Comparison of ENCODE assay signal across 18 cellular contexts in the genomic region with DNA sequence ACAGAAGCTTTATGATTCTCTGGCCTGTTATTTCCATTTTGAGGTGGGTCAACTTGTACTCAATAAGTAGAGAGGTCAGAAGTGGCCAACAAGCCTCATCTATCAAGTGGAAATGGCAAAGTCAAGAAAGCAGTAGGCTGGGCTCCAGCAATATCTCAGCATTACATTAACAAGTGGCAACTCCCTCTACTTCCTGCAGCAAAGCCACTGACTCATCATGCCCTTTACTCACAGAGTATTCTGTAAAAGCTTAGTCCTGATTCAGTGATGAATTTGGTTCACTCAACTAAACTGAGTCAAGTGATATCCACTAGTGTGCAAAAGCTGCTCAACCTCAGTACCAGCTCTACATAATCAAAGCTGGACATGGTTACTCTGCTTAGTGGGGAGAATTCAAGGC.
DNase-seq lines count a peak whose midpoint lies in the region; ATAC-seq and TF ChIP-seq lines count a peak whose summit lies in the region.
"Had no signal": no experiment of that assay in that cellular context is flagged by ENCODE, and none has a peak within 500 bp of the region (broad histone marks: within the 10 kb centered on the region; RNA-seq: fewer than 3 reads in every experiment).

No MANE protein-coding gene starts in this region.

- peaks cover 40% of the 10 kb centered on the region for H3K4me1 ChIP-seq in adipocyte (ENCODE audit: control insufficient read depth, insufficient read depth, low read length)
- H3K4me1 ChIP-seq: BLaER1 had no signal

- H3K36me3 Mint-ChIP-seq in osteocyte (ENCODE audit: unreplicated experiment): no peaks in the 10 kb centered on the region
- no peaks in the 10 kb centered on the region for H3K36me3 Mint-ChIP-seq in activated naive CD8-positive, alpha-beta T cell treated with anti-CD3 and anti-CD28 coated beads, Interleukin-2, amount 50 U/mL, for 24 hours (ENCODE audit: low read depth)

- H3K4me3 Mint-ChIP-seq in osteocyte (ENCODE audit: unreplicated experiment): no peak overlapping the region
- H3K4me3 Mint-ChIP-seq in activated naive CD8-positive, alpha-beta T cell treated with anti-CD3 and anti-CD28 coated beads, Interleukin-2, amount 50 U/mL, for 24 hours: no peak overlapping the region
- H3K4me3 Mint-ChIP-seq: T-helper 1 cell treated with Interleukin-12 subunit alpha and Interleukin-12 subunit beta and Interleukin-4 antibody, amounts not matched to agents 30 μg/mL and 1 μg/mL, for 36 hours had no signal

- peak overlapping the region; percentile 31 for H3K27ac Mint-ChIP-seq in osteocyte (ENCODE audit: unreplicated experiment)
- H3K27ac Mint-ChIP-seq in activated naive CD8-positive, alpha-beta T cell treated with anti-CD3 and anti-CD28 coated beads, Interleukin-2, amount 50 U/mL, for 24 hours: no peak overlapping the region
- H3K27ac Mint-ChIP-seq: progenitor cell of endocrine pancreas; T-helper 1 cell treated with Interleukin-12 subunit alpha and Interleukin-12 subunit beta and Interleukin-4 antibody, amounts not matched to agents 30 μg/mL and 1 μg/mL, for 36 hours had no signal

- ATAC-seq in GM21390 (IDR thresholded peaks at IDR 0.05; ENCODE audit: unreplicated experiment): no peak
- no peak for ATAC-seq in GM21576 (IDR thresholded peaks at IDR 0.05; ENCODE audit: unreplicated experiment)
- no peak for ATAC-seq in activated naive CD8-positive, alpha-beta T cell treated with anti-CD3 and anti-CD28 coated beads, Interleukin-2, amount 50 U/mL, for 24 hours
- ATAC-seq: activated CD4-positive, CD25-positive, alpha-beta regulatory T cell treated with anti-CD3 and anti-CD28 coated beads, Interleukin-2, amount 50 U/mL, for 24 hours; left cardiac atrium; Right ventricle myocardium inferior had no signal

- peaks cover 9% of the 10 kb centered on the region for H3K4me1 Mint-ChIP-seq in osteocyte (ENCODE audit: unreplicated experiment)
- no peaks in the 10 kb centered on the region for H3K4me1 Mint-ChIP-seq in activated naive CD8-positive, alpha-beta T cell treated with anti-CD3 and anti-CD28 coated beads, Interleukin-2, amount 50 U/mL, for 24 hours

- peak overlapping the region; percentile 24 for H3K4me3 ChIP-seq in adipocyte (ENCODE audit: low read length)
- H3K4me3 ChIP-seq in fibroblast of the aortic adventitia (ENCODE audit: low read depth, low read length): no peak overlapping the region
- H3K4me3 ChIP-seq: BLaER1 had no signal

- TF ChIP-seq CTCF in fibroblast of the aortic adventitia (IDR thresholded peaks at IDR 0.05; ENCODE audit: insufficient read depth, low read length) (no peak), osteocyte (IDR thresholded peaks at IDR 0.05) (no peak)

- peak overlapping the region; percentile 32 for H3K9ac ChIP-seq in adipocyte (ENCODE audit: low read length)
- H3K9ac ChIP-seq: BLaER1 had no signal

- no peaks in the 10 kb centered on the region for H3K9me3 ChIP-seq in adipocyte (ENCODE audit: control insufficient read depth, low read length)
- H3K9me3 ChIP-seq: BLaER1 had no signal

- H3K36me3 ChIP-seq in adipocyte (ENCODE audit: control insufficient read depth, insufficient read depth, low read length, severe bottlenecking): no peaks in the 10 kb centered on the region
- H3K36me3 ChIP-seq: BLaER1 had no signal

- DNase-seq in HS-5 (ENCODE audit: low read depth): peak; percentile 30
- DNase-seq in adipocyte (ENCODE audit: low read depth): peak; percentile 70
- DNase-seq in fibroblast of the aortic adventitia (ENCODE audit: low read depth): peak; percentile 35
- no peak for DNase-seq in osteocyte (ENCODE audit: extremely low spot score, unreplicated experiment)
- DNase-seq in DMS153 treated with DMSO at 0.1 percent for 48 hours (lab: John Stamatoyannopoulos, UW; ENCODE audit: unreplicated experiment): no peak
- DNase-seq in activated naive CD8-positive, alpha-beta T cell treated with anti-CD3 and anti-CD28 coated beads, Interleukin-2, amount 50 U/mL, for 24 hours: no peak
- DNase-seq: activated naive CD4-positive, alpha-beta T cell treated with Interleukin-2 at 50 U/mL for 16 hours; DND-41; effector CD4-positive, alpha-beta T cell; left cardiac atrium; NCI-H2029 had no signal

- peaks cover 3% of the 10 kb centered on the region for H3K9me3 Mint-ChIP-seq in osteocyte (ENCODE audit: unreplicated experiment)
- peaks cover 10% of the 10 kb centered on the region for H3K9me3 Mint-ChIP-seq in activated naive CD8-positive, alpha-beta T cell treated with anti-CD3 and anti-CD28 coated beads, Interleukin-2, amount 50 U/mL, for 24 hours

- H3K27me3 Mint-ChIP-seq in osteocyte (ENCODE audit: unreplicated experiment): no peaks in the 10 kb centered on the region
- no peaks in the 10 kb centered on the region for H3K27me3 Mint-ChIP-seq in activated naive CD8-positive, alpha-beta T cell treated with anti-CD3 and anti-CD28 coated beads, Interleukin-2, amount 50 U/mL, for 24 hours
- H3K27me3 Mint-ChIP-seq: progenitor cell of endocrine pancreas had no signal

- H3K27me3 ChIP-seq in adipocyte (replicated peaks; ENCODE audit: control insufficient read depth, insufficient read depth, low read length): no peaks in the 10 kb centered on the region
- H3K27me3 ChIP-seq: BLaER1 had no signal

Comparison
In these comparisons a context has a peak if more than half of its experiments do, and no peak if none do; other contexts are left out.
1. DNase-seq: peak in HS-5 (single experiment), adipocyte (single experiment) and fibroblast of the aortic adventitia (single experiment); none in osteocyte (single experiment), DMS153 treated with DMSO at 0.1 percent for 48 hours (single experiment) and activated naive CD8-positive, alpha-beta T cell treated with anti-CD3 and anti-CD28 coated beads, Interleukin-2, amount 50 U/mL, for 24 hours (single experiment).